10 cellular contexts compared by ENCODE assay signal in the genomic region with DNA sequence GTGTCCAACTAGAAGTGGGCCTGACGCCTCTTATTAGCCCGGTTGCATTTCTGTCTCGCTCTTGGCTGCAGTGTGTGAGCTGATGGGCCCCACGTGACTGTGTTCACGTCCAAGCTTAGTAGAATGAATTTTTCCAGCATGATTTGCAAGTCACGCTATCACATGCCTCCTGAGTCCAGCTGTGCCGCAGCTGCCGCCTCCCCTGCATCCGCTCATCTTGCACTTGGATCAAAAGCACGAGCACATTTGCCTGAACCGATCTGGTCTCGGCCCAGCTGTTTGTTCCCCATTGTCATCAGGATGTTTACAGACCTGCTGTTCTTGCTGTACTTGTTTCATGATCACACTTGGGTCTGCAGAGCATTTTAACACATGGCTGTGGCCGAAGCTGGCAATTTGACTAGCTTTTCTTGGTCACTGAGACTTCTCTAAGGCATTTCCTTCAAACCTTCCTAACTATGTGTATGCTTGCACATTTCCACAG.
A peak's percentile ranks its signal among the peaks of the same experiment; 100 is the strongest.
DNase-seq lines count a peak whose midpoint lies in the region; ATAC-seq, FAIRE-seq and TF ChIP-seq lines count a peak whose summit lies in the region.
"Had no signal": no experiment of that assay in that cellular context is flagged by ENCODE, and none has a peak within 500 bp of the region (broad histone marks: within the 10 kb centered on the region; RNA-seq: fewer than 3 reads in every experiment).

No MANE protein-coding gene starts in this region.

- CTCF ChIA-PET in HepG2 (lab: Yijun Ruan, JAX; ENCODE audit: low intra/inter-chr PET ratio, low total read pairs), result no interaction called here

- H3K27me3 ChIP-seq in liver (ENCODE audit: control insufficient read depth in 4 of 4, insufficient read depth in 4 of 4, low read length in 3 of 4) (no peaks in the 10 kb centered on the region), HepG2 (ENCODE audit: control insufficient read depth in 1 of 2, insufficient read depth in 2 of 2, low read length in 2 of 2) (no peaks in the 10 kb centered on the region), esophagus squamous epithelium (no peaks in the 10 kb centered on the region), aorta (ENCODE audit: control insufficient read depth in 1 of 2, insufficient read depth in 2 of 2, low read length in 1 of 2) (no peaks in the 10 kb centered on the region)

- in situ Hi-C loops in HepG2 (cut with HindIII; ENCODE audit: extremely low pct_ligation_motif_present, low pct_unique_long_range_greater_than_20kb), result no loop called here

- no peak for ATAC-seq in HepG2
- ATAC-seq in aorta (ENCODE audit: low FRiP score), result peak; percentile 92
- ATAC-seq in HG03025 (IDR thresholded peaks at IDR 0.05; ENCODE audit: low FRiP score, unreplicated experiment), result no peak
- ATAC-seq: A549 had no signal

- TF ChIP-seq RAD21 in liver (IDR thresholded peaks at IDR 0.05) (no peak), HepG2 (CRISPR knock-in tag; IDR thresholded peaks at IDR 0.05) (no peak)

- H3K36me3 ChIP-seq in liver (ENCODE audit: control insufficient read depth in 4 of 4, insufficient read depth in 3 of 4, low read depth in 1 of 4, low read length in 3 of 4), result no peaks in the 10 kb centered on the region
- no peaks in the 10 kb centered on the region for H3K36me3 ChIP-seq in HepG2 (replicated peaks in 1 of 2; ENCODE audit: control insufficient read depth in 1 of 2, insufficient read depth in 2 of 2, low read length in 2 of 2)
- H3K36me3 ChIP-seq in esophagus squamous epithelium, result no peaks in the 10 kb centered on the region
- no peaks in the 10 kb centered on the region for H3K36me3 ChIP-seq in aorta (ENCODE audit: control insufficient read depth in 1 of 2, insufficient read depth in 2 of 2, low read length in 1 of 2)

- TF ChIP-seq EP300 in HepG2 (IDR thresholded peaks at IDR 0.05; ENCODE audit: low read depth in 2 of 2, low read length in 2 of 2), result no peak
- TF ChIP-seq EP300 in HepG2 (CRISPR knock-in tag; IDR thresholded peaks at IDR 0.05; ENCODE audit: borderline replicate concordance), result no peak

- H4K20me1 ChIP-seq in HepG2 (ENCODE audit: insufficient read depth, low read length), result no peaks in the 10 kb centered on the region

- no peak overlapping the region for H3K4me3 ChIP-seq in liver (ENCODE audit: low read depth in 1 of 3, low read length in 3 of 3)
- no peak overlapping the region for H3K4me3 ChIP-seq in HepG2 (replicated peaks in 1 of 3; ENCODE audit: insufficient read depth in 1 of 3, low read depth in 2 of 3, low read length in 3 of 3)
- H3K4me3 ChIP-seq in esophagus squamous epithelium, result no peak overlapping the region
- H3K4me3 ChIP-seq in aorta (ENCODE audit: low read length in 2 of 2), result no peak overlapping the region
- H3K4me3 ChIP-seq: A549 had no signal

- no peak for FAIRE-seq in HepG2 (lab: Jason Lieb, UNC)
- FAIRE-seq: A549, H1 had no signal

- no peaks in the 10 kb centered on the region for H3K9me3 ChIP-seq in liver (ENCODE audit: control insufficient read depth in 4 of 4, low read length in 3 of 4)
- H3K9me3 ChIP-seq in HepG2 (ENCODE audit: low read length), result no peaks in the 10 kb centered on the region
- H3K9me3 ChIP-seq in esophagus squamous epithelium, result no peaks in the 10 kb centered on the region
- H3K9me3 ChIP-seq in aorta (ENCODE audit: control insufficient read depth, low read length), result no peaks in the 10 kb centered on the region
- H3K9me3 ChIP-seq: A549 had no signal

- no peak overlapping the region for H3K9ac ChIP-seq in liver (ENCODE audit: low read depth in 1 of 2, low read length in 2 of 2)
- H3K9ac ChIP-seq in HepG2 (ENCODE audit: insufficient read depth, low read depth, low read length), result no peak overlapping the region

- H3K27ac ChIP-seq in liver (ENCODE audit: low read depth in 1 of 2, low read length in 2 of 2) (no peak overlapping the region), HepG2 (ENCODE audit: extremely low read length, insufficient read depth, low read length) (no peak overlapping the region), esophagus squamous epithelium (peak overlapping the region in 3 of 4 donors; percentile 47 to 78 (median 61)), aorta (ENCODE audit: low read depth in 1 of 2, low read length in 2 of 2) (peak overlapping the region; percentile 83)
- H3K27ac ChIP-seq: A549 had no signal

- DNase-seq in HepG2 (ENCODE audit: low spot score) (no peak), esophagus squamous epithelium (lab: John Stamatoyannopoulos, UW) (peak; percentile 1), myocyte (ENCODE audit: low read depth) (peak; percentile 94), aorta (peak; percentile 90 to 91), NCI-H82 treated with DMSO at 0.1 percent for 48 hours (lab: John Stamatoyannopoulos, UW; ENCODE audit: unreplicated experiment) (no peak), NCI-H446 treated with DMSO at 0.1 percent for 48 hours (lab: John Stamatoyannopoulos, UW) (no peak)

- TF ChIP-seq CTCF in liver (IDR thresholded peaks at IDR 0.05; ENCODE audit: low read depth, low read length, missing input control) (no peak), HepG2 (CRISPR knock-in tag; IDR thresholded peaks at IDR 0.05) (no peak), esophagus squamous epithelium (IDR thresholded peaks at IDR 0.05) (no peak)

- intact Hi-C loops in HepG2 (cut with micrococcal nuclease; ENCODE audit: unreplicated experiment), result no loop called here
- intact Hi-C loops in esophagus squamous epithelium (cut with DNase I), result no loop called here
- intact Hi-C loops in aorta (cut with DNase I), result no loop called here

- TF ChIP-seq POLR2A in HepG2 (IDR thresholded peaks at IDR 0.05; ENCODE audit: insufficient read depth in 1 of 2, low read depth in 2 of 2, low read length in 2 of 2), result no peak
- TF ChIP-seq POLR2A in esophagus squamous epithelium (IDR thresholded peaks at IDR 0.05), result no peak

- no TSS peak for BruUV-seq in HepG2 (replicated peaks; lab: Mats Ljungman, UMichigan)

- POLR2A ChIA-PET in HepG2 (lab: Yijun Ruan, JAX), result no interaction called here

- H2AFZ ChIP-seq in HepG2 (ENCODE audit: low read length), result no peak overlapping the region

- WGBS in liver, result 72% methylated on average over 13 of the region's 13 CpGs
- 57% methylated on average over 13 of the region's 13 CpGs for WGBS in HepG2 (ENCODE audit: low lambda C conversion rate)
- WGBS in esophagus squamous epithelium, 2 donors, result 40 to 44% methylated on average over 13 of the region's 13 CpGs
- 3 to 4% methylated on average over 13 of the region's 13 CpGs for WGBS in aorta, 2 donors

- no peaks in the 10 kb centered on the region for H3K79me2 ChIP-seq in HepG2 (ENCODE audit: insufficient read depth, low read length)

- no peak overlapping the region for H3K4me2 ChIP-seq in HepG2 (ENCODE audit: low read depth, low read length)
- H3K4me2 ChIP-seq: A549 had no signal

- H3K4me1 ChIP-seq in liver (ENCODE audit: control insufficient read depth in 4 of 4, insufficient read depth in 4 of 4, low read length in 3 of 4) (peaks cover 0 to 2% (median 0%) of the 10 kb centered on the region in 4 donors), HepG2 (ENCODE audit: insufficient read depth, low read length) (no peaks in the 10 kb centered on the region), esophagus squamous epithelium (peaks cover 0 to 21% (median 0%) of the 10 kb centered on the region in 3 donors), aorta (ENCODE audit: control insufficient read depth in 1 of 2, insufficient read depth in 2 of 2, low read length in 2 of 2) (peaks cover 5 to 15% of the 10 kb centered on the region in 2 donors)
- H3K4me1 ChIP-seq: A549 had no signal

TF ChIP-seq in liver, 16 proteins besides CTCF, POLR2A, EP300 and RAD21:
- TF ChIP-seq ATF3 (IDR thresholded peaks at IDR 0.05) (no peak), TAF1 (conservative IDR thresholded peaks at IDR 0.05) (no peak), EGR1 (IDR thresholded peaks at IDR 0.05; ENCODE audit: low read depth in 2 of 2) (no peak), YY1 (IDR thresholded peaks at IDR 0.05) (no peak), GABPA (IDR thresholded peaks at IDR 0.05 in 1 of 2, conservative IDR thresholded peaks at IDR 0.05 in 1 of 2) (no peak), FOXA1 (IDR thresholded peaks at IDR 0.05) (no peak), RXRA (IDR thresholded peaks at IDR 0.05) (no peak), NR2F2 (IDR thresholded peaks at IDR 0.05) (no peak)
- TF ChIP-seq, protein P1, sequence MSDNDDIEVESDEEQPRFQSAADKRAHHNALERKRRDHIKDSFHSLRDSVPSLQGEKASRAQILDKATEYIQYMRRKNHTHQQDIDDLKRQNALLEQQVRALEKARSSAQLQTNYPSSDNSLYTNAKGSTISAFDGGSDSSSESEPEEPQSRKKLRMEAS (IDR thresholded peaks at IDR 0.05), result peak; percentile 35

TF ChIP-seq in HepG2, 621 proteins besides CTCF, POLR2A, EP300 and RAD21 (continues in another document):
- TF ChIP-seq, protein P2, sequence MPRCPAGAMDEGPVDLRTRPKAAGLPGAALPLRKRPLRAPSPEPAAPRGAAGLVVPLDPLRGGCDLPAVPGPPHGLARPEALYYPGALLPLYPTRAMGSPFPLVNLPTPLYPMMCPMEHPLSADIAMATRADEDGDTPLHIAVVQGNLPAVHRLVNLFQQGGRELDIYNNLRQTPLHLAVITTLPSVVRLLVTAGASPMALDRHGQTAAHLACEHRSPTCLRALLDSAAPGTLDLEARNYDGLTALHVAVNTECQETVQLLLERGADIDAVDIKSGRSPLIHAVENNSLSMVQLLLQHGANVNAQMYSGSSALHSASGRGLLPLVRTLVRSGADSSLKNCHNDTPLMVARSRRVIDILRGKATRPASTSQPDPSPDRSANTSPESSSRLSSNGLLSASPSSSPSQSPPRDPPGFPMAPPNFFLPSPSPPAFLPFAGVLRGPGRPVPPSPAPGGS (CRISPR knock-in tag; IDR thresholded peaks at IDR 0.05), result no peak
- no peak for TF ChIP-seq ZNF674 (CRISPR knock-in tag; IDR thresholded peaks at IDR 0.05; ENCODE audit: low read depth)
- no peak for TF ChIP-seq SALL1 (CRISPR knock-in tag; IDR thresholded peaks at IDR 0.05)
- TF ChIP-seq, protein P3, sequence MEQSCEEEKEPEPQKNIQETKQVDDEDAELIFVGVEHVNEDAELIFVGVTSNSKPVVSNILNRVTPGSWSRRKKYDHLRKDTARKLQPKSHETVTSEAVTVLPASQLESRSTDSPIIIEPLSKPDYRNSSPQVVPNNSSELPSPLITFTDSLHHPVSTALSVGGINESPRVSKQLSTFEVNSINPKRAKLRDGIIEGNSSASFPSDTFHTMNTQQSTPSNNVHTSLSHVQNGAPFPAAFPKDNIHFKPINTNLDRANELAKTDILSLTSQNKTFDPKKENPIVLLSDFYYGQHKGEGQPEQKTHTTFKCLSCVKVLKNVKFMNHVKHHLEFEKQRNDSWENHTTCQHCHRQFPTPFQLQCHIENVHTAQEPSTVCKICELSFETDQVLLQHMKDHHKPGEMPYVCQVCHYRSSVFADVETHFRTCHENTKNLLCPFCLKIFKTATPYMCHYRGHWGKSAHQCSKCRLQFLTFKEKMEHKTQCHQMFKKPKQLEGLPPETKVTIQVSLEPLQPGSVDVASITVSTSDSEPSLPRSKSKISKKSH (CRISPR knock-in tag; IDR thresholded peaks at IDR 0.05; ENCODE audit: borderline replicate concordance), result no peak
- no peak for TF ChIP-seq SIN3A (IDR thresholded peaks at IDR 0.05; ENCODE audit: borderline replicate concordance, low read depth, low read length)
- TF ChIP-seq ZBTB3 (CRISPR knock-in tag; IDR thresholded peaks at IDR 0.05; ENCODE audit: borderline replicate concordance, low read depth), result no peak
- TF ChIP-seq ZNF12 (CRISPR knock-in tag; IDR thresholded peaks at IDR 0.05), result no peak
- TF ChIP-seq ZNF367 (CRISPR knock-in tag; IDR thresholded peaks at IDR 0.05; ENCODE audit: borderline replicate concordance), result no peak

Comparison
In these comparisons a context has a peak if more than half of its experiments do, and no peak if none do; other contexts are left out.
1. H3K27ac ChIP-seq: peak in esophagus squamous epithelium (3 of 4) and aorta (2 of 2); none in liver (0 of 2) and HepG2 (single experiment).
2. DNase-seq: peak in esophagus squamous epithelium (single experiment), myocyte (single experiment) and aorta (2 of 2); none in HepG2 (single experiment), NCI-H82 treated with DMSO at 0.1 percent for 48 hours (single experiment) and NCI-H446 treated with DMSO at 0.1 percent for 48 hours (single experiment).